8 cellular contexts compared by ENCODE assay signal in the genomic region with DNA sequence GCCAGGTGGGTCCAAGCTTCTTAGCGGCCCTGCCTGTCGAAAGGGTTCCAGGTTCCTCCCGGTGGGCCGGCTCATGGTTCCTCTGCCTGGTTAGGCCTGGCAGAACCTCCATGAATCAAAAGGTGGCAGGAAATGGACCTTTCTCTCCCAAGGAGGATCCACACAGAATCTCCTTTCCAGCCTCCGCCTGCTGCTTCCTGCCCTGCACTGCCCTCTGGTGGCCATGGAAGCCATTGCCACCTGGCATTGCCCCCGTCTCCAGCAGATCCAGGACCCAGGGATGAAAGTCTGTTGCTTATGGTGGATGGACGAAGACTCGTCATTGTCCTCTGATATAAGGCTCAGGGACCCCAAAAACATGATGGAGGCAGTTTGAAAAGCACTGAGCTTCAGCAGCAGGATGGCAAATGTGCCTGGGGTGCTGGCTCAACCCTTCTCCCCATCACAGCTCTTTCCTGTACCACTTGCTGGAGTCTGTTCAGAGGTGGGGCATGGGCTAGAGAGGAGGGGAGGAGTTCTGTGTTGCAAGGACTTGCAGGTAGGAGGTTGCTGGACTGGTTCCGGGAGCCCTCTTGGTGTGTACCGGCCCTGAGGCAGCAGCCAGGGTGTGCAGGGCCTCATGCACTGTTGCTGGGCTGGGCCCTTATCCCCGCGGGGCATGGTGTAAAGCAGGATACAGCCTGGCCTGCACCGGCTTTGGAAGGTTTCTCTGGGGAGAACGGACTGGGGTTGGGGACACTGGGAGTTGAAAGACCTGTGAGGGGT. TPM values are rescaled to one million over a fixed set of nuclear protein-coding genes. Genes with fewer than 3 reads are reported as not detected.
A peak's percentile ranks its signal among the peaks of the same experiment; 100 is the strongest.
DNase-seq lines count a peak whose midpoint lies in the region; ATAC-seq and TF ChIP-seq lines count a peak whose summit lies in the region.

No MANE protein-coding gene starts in this region.

- no peaks in the 10 kb centered on the region for H3K9me3 ChIP-seq in thoracic aorta

- H3K36me3 ChIP-seq in thoracic aorta = no peaks in the 10 kb centered on the region

- no peaks in the 10 kb centered on the region for H3K27me3 ChIP-seq in thoracic aorta (replicated peaks; ENCODE audit: insufficient read depth)

- peak; percentile 76 for ATAC-seq in GM19023 (IDR thresholded peaks at IDR 0.05; ENCODE audit: unreplicated experiment)
- ATAC-seq in thoracic aorta (ENCODE audit: insufficient number of reproducible peaks, low FRiP score, low read depth) = peak; percentile 32

- no peaks in the 10 kb centered on the region for H3K36me3 Mint-ChIP-seq in activated T-helper 2 cell treated with anti-CD3 and anti-CD28 coated beads, Interferon-gamma antibody, Interleukin-2, Interleukin-4, amounts not matched to agents 10 μg/mL and 5 μg/mL and 100 μg/mL, durations not matched to agents 14 hours and 24 hours and 36 hours (ENCODE audit: low read depth)

- H3K9me3 Mint-ChIP-seq in activated T-helper 2 cell treated with anti-CD3 and anti-CD28 coated beads, Interferon-gamma antibody, Interleukin-2, Interleukin-4, amounts not matched to agents 10 μg/mL and 5 μg/mL and 100 μg/mL, durations not matched to agents 14 hours and 24 hours and 36 hours = no peaks in the 10 kb centered on the region

- peak; percentile 98 for TF ChIP-seq CTCF in thoracic aorta (IDR thresholded peaks at IDR 0.05)

- H3K27ac Mint-ChIP-seq in activated T-helper 2 cell treated with anti-CD3 and anti-CD28 coated beads, Interferon-gamma antibody, Interleukin-2, Interleukin-4, amounts not matched to agents 10 μg/mL and 5 μg/mL and 100 μg/mL, durations not matched to agents 14 hours and 24 hours and 36 hours = no peak overlapping the region

- H3K4me3 Mint-ChIP-seq in activated T-helper 2 cell treated with anti-CD3 and anti-CD28 coated beads, Interferon-gamma antibody, Interleukin-2, Interleukin-4, amounts not matched to agents 10 μg/mL and 5 μg/mL and 100 μg/mL, durations not matched to agents 14 hours and 24 hours and 36 hours (ENCODE audit: low read depth) = no peak overlapping the region

- H3K4me1 Mint-ChIP-seq in activated T-helper 2 cell treated with anti-CD3 and anti-CD28 coated beads, Interferon-gamma antibody, Interleukin-2, Interleukin-4, amounts not matched to agents 10 μg/mL and 5 μg/mL and 100 μg/mL, durations not matched to agents 14 hours and 24 hours and 36 hours (ENCODE audit: low read depth) = peaks cover 18% of the 10 kb centered on the region

- H3K27ac ChIP-seq in thoracic aorta = no peak overlapping the region

- H3K27me3 Mint-ChIP-seq in activated T-helper 2 cell treated with anti-CD3 and anti-CD28 coated beads, Interferon-gamma antibody, Interleukin-2, Interleukin-4, amounts not matched to agents 10 μg/mL and 5 μg/mL and 100 μg/mL, durations not matched to agents 14 hours and 24 hours and 36 hours (ENCODE audit: low read depth) = no peaks in the 10 kb centered on the region

- intact Hi-C loops in activated T-helper 2 cell treated with anti-CD3 and anti-CD28 coated beads, Interferon-gamma antibody, Interleukin-2, Interleukin-4, amounts not matched to agents 10 μg/mL and 5 μg/mL and 100 μg/mL, durations not matched to agents 14 hours and 24 hours and 36 hours (cut with micrococcal nuclease) = loop anchor here (1.0 to 5.0 kb wide), 2 partner anchors 38 to 193 kb away; no protein-coding TSS in a partner anchor

- peaks cover 0 to 11% of the 10 kb centered on the region in 2 donors for H3K4me1 ChIP-seq in thoracic aorta (ENCODE audit: control insufficient read depth in 1 of 2, low read depth in 2 of 2)

- DNase-seq in AG08396 (ENCODE audit: low spot score) (peak; percentile 88), Kasumi-1 (lab: John Stamatoyannopoulos, UW) (peak; percentile 75 to 82), RKO (ENCODE audit: low spot score) (peak; percentile 48), fibroblast of the conjunctiva (ENCODE audit: low read depth) (peak; percentile 38), occipital lobe (lab: John Stamatoyannopoulos, UW) (peak; percentile 67), thoracic aorta (ENCODE audit: low spot score) (no peak)
- peak; percentile 62 for DNase-seq in activated T-helper 2 cell treated with anti-CD3 and anti-CD28 coated beads, Interferon-gamma antibody, Interleukin-2, Interleukin-4, amounts not matched to agents 10 μg/mL and 5 μg/mL and 100 μg/mL, durations not matched to agents 14 hours and 24 hours and 36 hours (ENCODE audit: low spot score)

- no peak overlapping the region for H3K4me3 ChIP-seq in thoracic aorta

RNA-seq across cellular contexts. Expression of a gene that starts 11.3 kb away (rescaled TPM):
- total RNA-seq in activated T-helper 2 cell treated with anti-CD3 and anti-CD28 coated beads, Interferon-gamma antibody, Interleukin-2, Interleukin-4, amounts not matched to agents 10 μg/mL and 5 μg/mL and 100 μg/mL, durations not matched to agents 14 hours and 24 hours and 36 hours = not detected in 2 replicates
- total RNA-seq in occipital lobe (0.16 TPM), thoracic aorta (100 to 1,000 TPM; 137 to 243 TPM)

RNA-seq across cellular contexts. Expression of a gene that starts 30.6 kb away (rescaled TPM):
- total RNA-seq in activated T-helper 2 cell treated with anti-CD3 and anti-CD28 coated beads, Interferon-gamma antibody, Interleukin-2, Interleukin-4, amounts not matched to agents 10 μg/mL and 5 μg/mL and 100 μg/mL, durations not matched to agents 14 hours and 24 hours and 36 hours = 1.3 and 1.4 TPM in 2 replicates
- total RNA-seq in occipital lobe (5.3 TPM), thoracic aorta (10 to 100 TPM; 32.0 to 44.0 TPM)

RNA-seq across cellular contexts. Expression of a gene that starts 58.3 kb away (rescaled TPM):
- not detected in 2 replicates for total RNA-seq in activated T-helper 2 cell treated with anti-CD3 and anti-CD28 coated beads, Interferon-gamma antibody, Interleukin-2, Interleukin-4, amounts not matched to agents 10 μg/mL and 5 μg/mL and 100 μg/mL, durations not matched to agents 14 hours and 24 hours and 36 hours
- total RNA-seq in occipital lobe (1.1 TPM), thoracic aorta (under 1 TPM in 1 of 2 donors, not detected in 1; 0.21 TPM)

Comparison
In these comparisons a context has a peak if more than half of its experiments do, and no peak if none do; other contexts are left out.
1. RNA of a gene that starts 11.3 kb away (total RNA-seq): 137 to 243 TPM in thoracic aorta; 0.16 TPM in occipital lobe (single experiment) and not detected in activated T-helper 2 cell treated with anti-CD3 and anti-CD28 coated beads, Interferon-gamma antibody, Interleukin-2, Interleukin-4, amounts not matched to agents 10 μg/mL and 5 μg/mL and 100 μg/mL, durations not matched to agents 14 hours and 24 hours and 36 hours; every median in the first group is over 100 times any median in the second.